26 cellular contexts compared by ENCODE assay signal in genomic region chr5:3393122-3393963, GRCh38.
"Had no signal": no experiment of that assay in that cellular context is flagged by ENCODE, and none has a peak within 500 bp of the region (broad histone marks: within the 10 kb centered on the region; RNA-seq: fewer than 3 reads in every experiment).

No MANE protein-coding gene starts in this region.

- H3K9me3 ChIP-seq: suprapubic skin, transverse colon, upper lobe of right lung, uterus had no signal

- H3K27ac ChIP-seq: parathyroid adenoma, suprapubic skin, transverse colon, upper lobe of right lung, uterus had no signal

- H3K4me3 ChIP-seq: smooth muscle cell, suprapubic skin, transverse colon, upper lobe of right lung, uterus had no signal

- H3K4me3 Mint-ChIP-seq: effector memory CD8-positive, alpha-beta T cell; naive thymus-derived CD4-positive, alpha-beta T cell; nephron; stimulated activated naive CD8-positive, alpha-beta T cell treated with anti-CD3 and anti-CD28 coated beads, Interleukin-15, amount 100 ng/mL, for 72 hours had no signal

- H3K4me1 Mint-ChIP-seq: naive thymus-derived CD4-positive, alpha-beta T cell; stimulated activated naive CD8-positive, alpha-beta T cell treated with anti-CD3 and anti-CD28 coated beads, Interleukin-15, amount 100 ng/mL, for 72 hours had no signal

- H3K27ac Mint-ChIP-seq: effector memory CD8-positive, alpha-beta T cell; naive thymus-derived CD4-positive, alpha-beta T cell; nephron; progenitor cell of endocrine pancreas had no signal

- H3K9me3 Mint-ChIP-seq: nephron had no signal

- H3K36me3 ChIP-seq: suprapubic skin, transverse colon, upper lobe of right lung, uterus had no signal

- DNase-seq: cortex of kidney; effector memory CD8-positive, alpha-beta T cell; erythroblast; kidney; mesendoderm; midbrain; naive thymus-derived CD4-positive, alpha-beta T cell; occipital lobe; stimulated activated CD4-positive, alpha-beta T cell treated with anti-CD3 and anti-CD28 coated beads, Interleukin-12 subunit alpha, Interleukin-12 subunit beta, amount 100 ng/mL, for 4 hours; stimulated activated CD4-positive, alpha-beta T cell treated with anti-CD3 and anti-CD28 coated beads, Interleukin-1b, Interleukin-23, amount 100 ng/mL, for 48 hours; stimulated activated CD4-positive, alpha-beta T cell treated with anti-CD3 and anti-CD28 coated beads, Interleukin-4, amount 100 ng/mL, for 1 hour; stimulated activated CD8-positive, alpha-beta memory T cell treated with anti-CD3 and anti-CD28 coated beads, Interleukin-4, amount 100 ng/mL, for 48 hours; stimulated activated naive CD4-positive, alpha-beta T cell; stimulated activated naive CD8-positive, alpha-beta T cell treated with anti-CD3 and anti-CD28 coated beads, Interleukin-15, amount 100 ng/mL, for 72 hours; transverse colon; upper lobe of right lung; uterus had no signal

- H3K27me3 ChIP-seq: suprapubic skin, transverse colon, upper lobe of right lung, uterus had no signal

- H3K4me1 ChIP-seq: parathyroid adenoma, suprapubic skin, transverse colon, upper lobe of right lung, uterus had no signal

- ATAC-seq: effector memory CD8-positive, alpha-beta T cell; left lobe of liver; naive thymus-derived CD4-positive, alpha-beta T cell; sciatic nerve had no signal

- H3K27me3 Mint-ChIP-seq: effector memory CD8-positive, alpha-beta T cell; naive thymus-derived CD4-positive, alpha-beta T cell had no signal

- FAIRE-seq: endometrium, frontal cortex, kidney had no signal
